In the genomic region with DNA sequence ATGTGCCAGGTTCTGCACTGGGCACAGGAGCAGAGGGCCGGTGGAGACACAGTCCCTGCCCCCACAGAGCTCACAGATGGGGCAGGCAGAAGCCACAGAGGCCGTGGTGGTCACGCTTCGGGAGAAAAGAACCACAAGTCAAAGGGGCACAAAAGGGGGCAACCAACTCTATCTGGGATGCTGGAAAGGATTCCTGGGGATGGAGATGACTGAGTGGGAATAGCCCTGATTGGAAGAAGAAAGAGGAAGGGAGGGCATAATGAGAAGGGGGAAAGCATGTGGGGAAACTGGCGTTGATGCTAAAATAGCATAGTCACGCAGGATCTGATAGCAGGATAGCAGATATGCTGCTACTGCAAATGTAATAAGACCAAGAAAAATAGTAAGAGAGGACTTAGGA, we compare ENCODE assay signal across 16 cellular contexts.
DNase-seq lines count a peak whose midpoint lies in the region; ATAC-seq and TF ChIP-seq lines count a peak whose summit lies in the region.
"Had no signal": no experiment of that assay in that cellular context is flagged by ENCODE, and none has a peak within 500 bp of the region (broad histone marks: within the 10 kb centered on the region; RNA-seq: fewer than 3 reads in every experiment).

No MANE protein-coding gene starts in this region.

- WGBS in neuronal stem cell (ENCODE audit: extremely low coverage in 2 of 2, insufficient read length in 2 of 2, insufficient replicate concordance in 1 of 2), 2 donors, result no CpG with 5 or more reads among the region's 6 CpGs
- 82% methylated on average over 6 of the region's 6 CpGs for WGBS in suprapubic skin

- peak overlapping the region; percentile 72 to 88 for H3K27ac ChIP-seq in right atrium auricular region
- no peak overlapping the region for H3K27ac ChIP-seq in BLaER1 treated with 17β-estradiol and CSF1 and Interleukin-3, amounts not matched to agents 10 nM and 100 nM
- no peak overlapping the region for H3K27ac ChIP-seq in neuronal stem cell (replicated peaks; ENCODE audit: low read length)
- no peak overlapping the region for H3K27ac ChIP-seq in suprapubic skin

- H2AFZ ChIP-seq in neuronal stem cell (ENCODE audit: low read length), result no peak overlapping the region
- H2AFZ ChIP-seq: GM23338 had no signal

- peaks cover 8% of the 10 kb centered on the region for H3K27me3 Mint-ChIP-seq in activated CD4-positive, alpha-beta memory T cell treated with anti-CD3 and anti-CD28 coated beads for 36 hours

- H3K4me3 ChIP-seq in right atrium auricular region, result no peak overlapping the region
- H3K4me3 ChIP-seq in BLaER1 treated with 17β-estradiol and CSF1 and Interleukin-3, amounts not matched to agents 10 nM and 100 nM, result no peak overlapping the region
- H3K4me3 ChIP-seq in neuronal stem cell (ENCODE audit: low read length in 2 of 2), result no peak overlapping the region
- H3K4me3 ChIP-seq in suprapubic skin, result no peak overlapping the region
- H3K4me3 ChIP-seq: GM23338 had no signal

- H3K9ac ChIP-seq in BLaER1 treated with 17β-estradiol and CSF1 and Interleukin-3, amounts not matched to agents 10 nM and 100 nM, result no peak overlapping the region
- no peak overlapping the region for H3K9ac ChIP-seq in neuronal stem cell (ENCODE audit: low read depth, low read length, poor library complexity)

- H3K4me2 ChIP-seq in BLaER1 treated with 17β-estradiol and CSF1 and Interleukin-3, amounts not matched to agents 10 nM and 100 nM, result peak overlapping the region in 7 of 11 experiments; percentile 13 to 41 (median 38); a peak in 8 of 22 replicates
- H3K4me2 ChIP-seq in neuronal stem cell (ENCODE audit: insufficient read depth, low read length, poor library complexity, severe bottlenecking), result no peak overlapping the region
- H3K4me2 ChIP-seq: GM23338 had no signal

- H3K27me3 ChIP-seq in right atrium auricular region (no peaks in the 10 kb centered on the region), neuronal stem cell (ENCODE audit: control insufficient read depth in 3 of 3, insufficient read depth in 3 of 3, low read depth in 1 of 3, low read length in 3 of 3) (no peaks in the 10 kb centered on the region), suprapubic skin (peaks cover 12% of the 10 kb centered on the region)
- no peaks in the 10 kb centered on the region for H3K27me3 ChIP-seq in BLaER1 treated with 17β-estradiol and CSF1 and Interleukin-3, amounts not matched to agents 10 nM and 100 nM

- no peak overlapping the region for H2BK15ac ChIP-seq in neuronal stem cell (ENCODE audit: low read length)

- H2BK12ac ChIP-seq in neuronal stem cell (ENCODE audit: low read length), result no peak overlapping the region

- no peaks in the 10 kb centered on the region for H3K36me3 Mint-ChIP-seq in activated CD4-positive, alpha-beta memory T cell treated with anti-CD3 and anti-CD28 coated beads for 36 hours
- H3K36me3 Mint-ChIP-seq: CD14-positive monocyte; CD4-positive, alpha-beta memory T cell had no signal

- TF ChIP-seq POLR2A in suprapubic skin (IDR thresholded peaks at IDR 0.05), result no peak

- H4K91ac ChIP-seq in neuronal stem cell (ENCODE audit: low read depth, low read length, poor library complexity), result no peak overlapping the region

- POLR2A ChIA-PET in activated CD4-positive, alpha-beta memory T cell treated with anti-CD3 and anti-CD28 coated beads for 36 hours (lab: Charles Lee), result no interaction called here

- no peaks in the 10 kb centered on the region for H4K20me1 ChIP-seq in BLaER1 treated with 17β-estradiol and CSF1 and Interleukin-3, amounts not matched to agents 10 nM and 100 nM

- DNase-seq in right atrium auricular region (ENCODE audit: low spot score) (no peak), Right ventricle myocardium superior (no peak), RPMI7951 (ENCODE audit: low read depth) (peak; percentile 58), neuronal stem cell (ENCODE audit: low spot score) (no peak), suprapubic skin (ENCODE audit: low spot score in 2 of 2) (no peak)
- no peak for DNase-seq in activated CD4-positive, alpha-beta memory T cell treated with anti-CD3 and anti-CD28 coated beads for 36 hours
- DNase-seq: Calu3; CD4-positive, alpha-beta memory T cell; COR-L47; DMS53; DMS79 treated with DMSO at 0.1 percent for 48 hours; GF-D8; HCEC 1CT had no signal

- no peaks in the 10 kb centered on the region for H3K36me3 ChIP-seq in right atrium auricular region
- H3K36me3 ChIP-seq in BLaER1 treated with 17β-estradiol and CSF1 and Interleukin-3, amounts not matched to agents 10 nM and 100 nM, result no peaks in the 10 kb centered on the region
- H3K36me3 ChIP-seq in neuronal stem cell (replicated peaks in 1 of 2; ENCODE audit: control insufficient read depth in 2 of 2, insufficient read depth in 2 of 2, low read length in 2 of 2), result peaks cover under 1% of the 10 kb centered on the region in 2 donors
- H3K36me3 ChIP-seq in suprapubic skin, result no peaks in the 10 kb centered on the region

- TF ChIP-seq CTCF in right atrium auricular region (IDR thresholded peaks at IDR 0.05), result no peak
- no peak for TF ChIP-seq CTCF in suprapubic skin (IDR thresholded peaks at IDR 0.05)

- H2BK5ac ChIP-seq in neuronal stem cell (ENCODE audit: low read length), result no peak overlapping the region

- H3K9me3 ChIP-seq in right atrium auricular region, result no peaks in the 10 kb centered on the region
- no peaks in the 10 kb centered on the region for H3K9me3 ChIP-seq in BLaER1 treated with 17β-estradiol and CSF1 and Interleukin-3, amounts not matched to agents 10 nM and 100 nM (replicated peaks in 1 of 11)
- no peaks in the 10 kb centered on the region for H3K9me3 ChIP-seq in neuronal stem cell (replicated peaks in 1 of 2; ENCODE audit: control insufficient read depth in 2 of 2, insufficient read depth in 1 of 2, low read depth in 1 of 2, low read length in 2 of 2)
- H3K9me3 ChIP-seq in suprapubic skin, result no peaks in the 10 kb centered on the region

- H4K8ac ChIP-seq in neuronal stem cell (ENCODE audit: low read depth, low read length), result no peak overlapping the region

- no peaks in the 10 kb centered on the region for H3K79me1 ChIP-seq in neuronal stem cell (ENCODE audit: low read depth, low read length)

- no peak overlapping the region for H2BK120ac ChIP-seq in neuronal stem cell (ENCODE audit: low read depth, low read length)

- H3K23ac ChIP-seq in neuronal stem cell (ENCODE audit: low read depth, low read length, poor library complexity), result no peak overlapping the region

- peaks cover 2% of the 10 kb centered on the region for H3K4me1 Mint-ChIP-seq in activated CD4-positive, alpha-beta memory T cell treated with anti-CD3 and anti-CD28 coated beads for 36 hours (ENCODE audit: low read depth)
- H3K4me1 Mint-ChIP-seq: CD14-positive monocyte had no signal

- intact Hi-C loops in Right ventricle myocardium superior (cut with DNase I), result no loop called here
- intact Hi-C loops in activated CD4-positive, alpha-beta memory T cell treated with anti-CD3 and anti-CD28 coated beads for 36 hours (cut with micrococcal nuclease), result no loop called here

- no peak overlapping the region for H2AK5ac ChIP-seq in neuronal stem cell (ENCODE audit: low read depth, low read length)

- H3K4ac ChIP-seq in neuronal stem cell (ENCODE audit: low read length), result no peak overlapping the region

- CTCF ChIA-PET in activated CD4-positive, alpha-beta memory T cell treated with anti-CD3 and anti-CD28 coated beads for 36 hours (lab: Charles Lee), result no interaction called here

- H3K4me1 ChIP-seq in right atrium auricular region (peaks cover 0 to 10% of the 10 kb centered on the region in 2 donors), neuronal stem cell (ENCODE audit: control insufficient read depth in 2 of 2, insufficient read depth in 1 of 2, low read depth in 1 of 2, low read length in 2 of 2) (peaks cover 3 to 12% of the 10 kb centered on the region in 2 donors), suprapubic skin (no peaks in the 10 kb centered on the region)
- peaks cover 0 to 15% (median 6%) of the 10 kb centered on the region in 10 experiments; a peak in 14 of 20 replicates for H3K4me1 ChIP-seq in BLaER1 treated with 17β-estradiol and CSF1 and Interleukin-3, amounts not matched to agents 10 nM and 100 nM

- peak overlapping the region; percentile 11 for H3K18ac ChIP-seq in neuronal stem cell (ENCODE audit: low read length)

- H3K14ac ChIP-seq in neuronal stem cell (ENCODE audit: low read length), result no peak overlapping the region

- no peak overlapping the region for H3K27ac Mint-ChIP-seq in activated CD4-positive, alpha-beta memory T cell treated with anti-CD3 and anti-CD28 coated beads for 36 hours
- H3K27ac Mint-ChIP-seq: CD14-positive monocyte; CD4-positive, alpha-beta memory T cell; GM23338 had no signal

- H3K9me3 Mint-ChIP-seq in activated CD4-positive, alpha-beta memory T cell treated with anti-CD3 and anti-CD28 coated beads for 36 hours, result no peaks in the 10 kb centered on the region
- H3K9me3 Mint-ChIP-seq: CD14-positive monocyte; CD4-positive, alpha-beta memory T cell; GM23338 had no signal

- TF ChIP-seq EP300 in suprapubic skin (IDR thresholded peaks at IDR 0.05), result no peak

- ATAC-seq in Right ventricle myocardium superior (ENCODE audit: poor library complexity), result no peak
- ATAC-seq: GM23338 had no signal

- H3K4me3 Mint-ChIP-seq in activated CD4-positive, alpha-beta memory T cell treated with anti-CD3 and anti-CD28 coated beads for 36 hours, result no peak overlapping the region
- H3K4me3 Mint-ChIP-seq: CD14-positive monocyte; CD4-positive, alpha-beta memory T cell; GM23338 had no signal

Comparison
In these comparisons a context has a peak if more than half of its experiments do, and no peak if none do; other contexts are left out.
1. H3K27ac ChIP-seq: peak in right atrium auricular region (2 of 2); none in BLaER1 treated with 17β-estradiol and CSF1 and Interleukin-3, amounts not matched to agents 10 nM and 100 nM (0 of 11), neuronal stem cell (single experiment) and suprapubic skin (single experiment).